Comparison of ENCODE assay signal across 22 cellular contexts in the genomic region with DNA sequence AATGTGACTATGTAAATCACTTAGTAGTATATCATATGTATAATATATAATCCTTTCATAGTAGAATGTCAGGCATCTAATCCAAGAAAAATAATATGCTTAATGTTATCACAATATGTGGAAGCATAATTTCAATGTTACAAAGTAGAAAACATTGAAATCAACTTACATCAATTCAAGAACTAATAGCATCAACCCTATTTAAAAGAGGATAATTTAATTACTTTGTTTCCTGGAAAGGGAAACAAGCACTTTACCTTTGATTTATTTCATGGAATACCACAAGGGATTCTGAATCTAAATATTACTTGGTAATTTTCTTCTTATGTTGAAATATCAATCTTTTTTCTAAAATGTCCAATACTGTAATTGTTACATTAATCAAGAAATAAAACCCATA. TPM values are rescaled to one million over a fixed set of nuclear protein-coding genes. Genes with fewer than 3 reads are reported as not detected.
DNase-seq lines count a peak whose midpoint lies in the region; ATAC-seq and FAIRE-seq lines count a peak whose summit lies in the region.
"Had no signal": no experiment of that assay in that cellular context is flagged by ENCODE, and none has a peak within 500 bp of the region (broad histone marks: within the 10 kb centered on the region; RNA-seq: fewer than 3 reads in every experiment).

No MANE protein-coding gene starts in this region.

- no peak for ATAC-seq in stimulated activated naive CD8-positive, alpha-beta T cell treated with anti-CD3 and anti-CD28 coated beads, Interleukin-15, Interleukin-2, amounts not matched to agents 100 U/mL and 50 U/mL, for 24 hours
- no peak for ATAC-seq in GM19452 (IDR thresholded peaks at IDR 0.05; ENCODE audit: unreplicated experiment)
- ATAC-seq: A549; CD8-positive, alpha-beta T cell; GM12878 had no signal

- no peaks in the 10 kb centered on the region for H3K9me3 ChIP-seq in GM23248 (ENCODE audit: low read depth)
- H3K9me3 ChIP-seq: A549, Caco-2 had no signal

- H3K9me2 ChIP-seq in GM23248 (ENCODE audit: insufficient read depth) = no peaks in the 10 kb centered on the region

- H3K9ac ChIP-seq in GM23248 = no peak overlapping the region
- H3K9ac ChIP-seq: BLaER1 treated with 17β-estradiol and CSF1 and Interleukin-3, amounts not matched to agents 10 nM and 100 nM had no signal

- DNase-seq in GM23248 (no peak), DMS53 (lab: John Stamatoyannopoulos, UW) (no peak)
- DNase-seq in stimulated activated naive CD8-positive, alpha-beta T cell treated with anti-CD3 and anti-CD28 coated beads, Interleukin-15, Interleukin-2, amounts not matched to agents 100 U/mL and 50 U/mL, for 24 hours = no peak
- DNase-seq: 8988T; AML-193; Caco-2; Calu3; CD4-positive, alpha-beta T cell; CD8-positive, alpha-beta T cell; DMS79; DND-41; EL; GDM1 had no signal

- no peaks in the 10 kb centered on the region for H3K27me3 ChIP-seq in GM23248 (replicated peaks; ENCODE audit: insufficient read depth)
- H3K27me3 ChIP-seq: BLaER1 treated with 17β-estradiol and CSF1 and Interleukin-3, amounts not matched to agents 10 nM and 100 nM had no signal

- no peaks in the 10 kb centered on the region for H3K36me3 ChIP-seq in GM23248 (ENCODE audit: low read depth)
- H3K36me3 ChIP-seq: BLaER1 treated with 17β-estradiol and CSF1 and Interleukin-3, amounts not matched to agents 10 nM and 100 nM had no signal

- H3F3A ChIP-seq in GM23248 (ENCODE audit: insufficient read depth) = no peaks in the 10 kb centered on the region

- no peak overlapping the region for H3K4me3 ChIP-seq in GM23248
- H3K4me3 ChIP-seq: A549; BLaER1 treated with 17β-estradiol and CSF1 and Interleukin-3, amounts not matched to agents 10 nM and 100 nM; GM12878 had no signal

- no peaks in the 10 kb centered on the region for H4K20me1 ChIP-seq in GM23248 (ENCODE audit: insufficient read depth)
- H4K20me1 ChIP-seq: BLaER1 treated with 17β-estradiol and CSF1 and Interleukin-3, amounts not matched to agents 10 nM and 100 nM had no signal

- FAIRE-seq in A204.1 (lab: Jason Lieb, UNC) (peak; percentile 14), TTC549 (lab: Jason Lieb, UNC) (peak; percentile 40)
- FAIRE-seq: A549, GM12878, GM12892, GM18507 had no signal

- H3K27ac ChIP-seq in GM23248 = no peak overlapping the region
- H3K27ac ChIP-seq: A549; BLaER1 treated with 17β-estradiol and CSF1 and Interleukin-3, amounts not matched to agents 10 nM and 100 nM; C4-2B had no signal

- no peak overlapping the region for H3K4me2 ChIP-seq in GM23248 (ENCODE audit: unreplicated experiment)
- H3K4me2 ChIP-seq: A549; BLaER1 treated with 17β-estradiol and CSF1 and Interleukin-3, amounts not matched to agents 10 nM and 100 nM had no signal

- no peaks in the 10 kb centered on the region for H3K79me2 ChIP-seq in GM23248 (ENCODE audit: insufficient read depth)

- in situ Hi-C loops in GM23248 (cut with MboI) = no loop called here

- no peaks in the 10 kb centered on the region for H3K4me1 ChIP-seq in GM23248 (ENCODE audit: insufficient read depth)
- H3K4me1 ChIP-seq: Caco-2 had no signal

- 0 out of 2 replicates have a peak overlapping the region, but pooled peaks have one; percentile 9 for H2AFZ ChIP-seq in GM23248

RNA-seq across cellular contexts. Expression of gene SOCS6, which starts 30.6 kb away (rescaled TPM):
- total RNA-seq in GM23248 (2014; rRNA removed; shearing (Covaris generic)) = 43.7 and 48.1 TPM in 2 replicates
- 30.0 and 31.7 TPM in 2 replicates for polyA plus RNA-seq in GM23248 (2016; fragmentation: Nextera tagmentation; extraction: Ambion mirVana)

RNA-seq across cellular contexts. Expression of gene RTTN, which starts 52.8 kb away (rescaled TPM):
- 19.3 and 23.6 TPM in 2 replicates for total RNA-seq in GM23248 (2014; rRNA removed; shearing (Covaris generic))
- 11.1 and 12.4 TPM in 2 replicates for polyA plus RNA-seq in GM23248 (2016; fragmentation: Nextera tagmentation; extraction: Ambion mirVana)
